Comparison of ENCODE assay signal across 28 cellular contexts in the genomic region with DNA sequence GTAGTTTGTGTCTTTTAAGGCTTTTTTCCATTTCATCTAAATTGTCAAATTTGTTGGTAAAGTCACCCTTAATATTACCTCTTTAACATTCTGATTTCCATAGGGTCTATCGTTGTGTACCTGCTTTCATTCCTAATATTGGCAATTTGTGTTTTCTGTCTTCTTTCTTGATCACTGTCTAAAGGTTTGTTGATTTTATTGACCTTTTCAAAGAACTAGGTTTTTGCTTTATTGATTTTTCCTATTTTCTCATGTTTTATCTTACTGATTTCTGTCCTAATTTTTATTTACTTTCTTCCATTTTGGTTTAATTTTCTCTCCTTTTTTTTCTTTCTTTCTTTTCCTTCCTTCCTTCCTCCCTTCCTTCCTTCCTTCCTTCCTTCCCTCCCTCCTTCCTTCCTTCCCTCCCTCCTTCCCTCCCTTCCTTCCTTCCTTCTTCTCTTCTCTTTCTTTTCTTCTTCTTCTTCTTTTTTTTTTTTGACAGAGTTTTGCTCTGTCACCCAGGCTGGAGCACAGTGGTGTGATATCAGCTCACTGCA.
"Had no signal": no experiment of that assay in that cellular context is flagged by ENCODE, and none has a peak within 500 bp of the region (broad histone marks: within the 10 kb centered on the region; RNA-seq: fewer than 3 reads in every experiment).

No MANE protein-coding gene starts in this region.

- H3K79me2 ChIP-seq: parathyroid adenoma had no signal

- H3K4me2 ChIP-seq: neural progenitor cell, smooth muscle cell had no signal

- H3K4me3 ChIP-seq: neural progenitor cell, ovary, psoas muscle, skin epidermis, smooth muscle cell, spleen, suprapubic skin, testis, tibial artery, transverse colon, upper lobe of right lung, uterus had no signal

- H3K9me3 ChIP-seq: ovary, suprapubic skin, testis, tibial artery, transverse colon, upper lobe of right lung, uterus had no signal

- DNase-seq: natural killer cell; occipital lobe; ovary; posterior cingulate gyrus; psoas muscle; right cardiac atrium; spleen; stimulated activated CD4-positive, alpha-beta T cell treated with anti-CD3 and anti-CD28 coated beads, Interleukin-12 subunit alpha, Interleukin-12 subunit beta, amount 100 ng/mL, for 4 hours; stimulated activated CD4-positive, alpha-beta T cell treated with anti-CD3 and anti-CD28 coated beads, Interleukin-1b, Interleukin-23, amount 100 ng/mL, for 48 hours; stimulated activated CD4-positive, alpha-beta T cell treated with anti-CD3 and anti-CD28 coated beads, Interleukin-4, amount 100 ng/mL, for 1 hour; stimulated activated CD4-positive, alpha-beta T cell treated with anti-CD3 and anti-CD28 coated beads, Interleukin-4, amount 100 ng/mL, for 4 hours; stimulated activated CD8-positive, alpha-beta memory T cell treated with anti-CD3 and anti-CD28 coated beads, Interleukin-4, amount 100 ng/mL, for 48 hours; stimulated activated naive CD4-positive, alpha-beta T cell; stimulated activated naive CD8-positive, alpha-beta T cell treated with anti-CD3 and anti-CD28 coated beads, Interleukin-15, amount 100 ng/mL, for 72 hours; stimulated activated naive CD8-positive, alpha-beta T cell treated with anti-CD3 and anti-CD28 coated beads, Interleukin-15, Interleukin-2, amounts not matched to agents 100 U/mL and 50 U/mL, for 24 hours; substantia nigra; testis; tibial artery; transverse colon; upper lobe of right lung; uterus had no signal

- H2AFZ ChIP-seq: neural progenitor cell, parathyroid adenoma had no signal

- H3K36me3 ChIP-seq: neural progenitor cell, ovary, spleen, suprapubic skin, tibial artery, transverse colon, upper lobe of right lung, uterus had no signal

- H3K27ac ChIP-seq: neural progenitor cell, ovary, parathyroid adenoma, psoas muscle, skin epidermis, spleen, suprapubic skin, testis, tibial artery, transverse colon, upper lobe of right lung, uterus had no signal

- H3K27me3 ChIP-seq: neural progenitor cell, ovary, spleen, suprapubic skin, testis, tibial artery, transverse colon, uterus had no signal

- H3K4me1 ChIP-seq: neural progenitor cell, parathyroid adenoma, psoas muscle, spleen, suprapubic skin, testis, tibial artery, transverse colon, upper lobe of right lung, uterus had no signal

- ATAC-seq: natural killer cell; psoas muscle; right cardiac atrium; sciatic nerve; stimulated activated memory B cell treated with anti-CD40 and anti-IgM and Interleukin-4, amounts not matched to agents 10 μg/mL and 1 μg/mL and 100 μg/mL, for 72 hours; stimulated activated naive CD8-positive, alpha-beta T cell treated with anti-CD3 and anti-CD28 coated beads, Interleukin-15, amount 100 ng/mL, for 72 hours; stimulated activated naive CD8-positive, alpha-beta T cell treated with anti-CD3 and anti-CD28 coated beads, Interleukin-15, Interleukin-2, amounts not matched to agents 100 U/mL and 50 U/mL, for 24 hours; upper lobe of right lung had no signal

- H3K9ac ChIP-seq: neural progenitor cell, parathyroid adenoma had no signal
